18 cellular contexts compared by ENCODE assay signal in genomic region chr3:126952983-126953660, GRCh38. TPM values are rescaled to one million over a fixed set of nuclear protein-coding genes. Genes with fewer than 3 reads are reported as not detected.
A peak's percentile ranks its signal among the peaks of the same experiment; 100 is the strongest.
DNase-seq lines count a peak whose midpoint lies in the region; ATAC-seq and TF ChIP-seq lines count a peak whose summit lies in the region.
"Had no signal": no experiment of that assay in that cellular context is flagged by ENCODE, and none has a peak within 500 bp of the region (broad histone marks: within the 10 kb centered on the region; RNA-seq: fewer than 3 reads in every experiment).

No MANE protein-coding gene starts in this region.

- intact Hi-C loops in left lung (cut with DNase I) (no loop called here), upper lobe of right lung (cut with DNase I) (no loop called here)

- H3K4me1 ChIP-seq in left lung (no peaks in the 10 kb centered on the region), upper lobe of right lung (no peaks in the 10 kb centered on the region)
- H3K4me1 ChIP-seq: Peyer's patch had no signal

- no peak overlapping the region for H3K4me3 ChIP-seq in left lung
- no peak overlapping the region for H3K4me3 ChIP-seq in upper lobe of right lung
- H3K4me3 ChIP-seq: Peyer's patch, SK-N-MC had no signal

- DNase-seq in NCI-H2029 (lab: John Stamatoyannopoulos, UW) (peak; percentile 49), NCI-H2029 treated with DMSO at 0.1 percent for 48 hours (lab: John Stamatoyannopoulos, UW) (no peak), NCI-H345 treated with DMSO at 0.1 percent for 48 hours (lab: John Stamatoyannopoulos, UW; ENCODE audit: unreplicated experiment) (peak; percentile 4), left lung (peak; percentile 18 to 35), upper lobe of right lung (peak; percentile 37), T1000 (lab: John Stamatoyannopoulos, UW) (no peak), SKM-1 (lab: John Stamatoyannopoulos, UW; ENCODE audit: unreplicated experiment) (no peak), dedifferentiated amniotic fluid mesenchymal stem cell (ENCODE audit: extremely low spot score) (no peak)
- DNase-seq: 8988T; CD8-positive, alpha-beta memory T cell; DND-41; KBM-7; NCI-H1417 treated with DMSO at 0.1 percent for 48 hours; NCI-H2081 treated with DMSO at 0.1 percent for 48 hours; NCI-H524 treated with DMSO at 0.1 percent for 48 hours; Right ventricle myocardium superior had no signal

- ATAC-seq in left lung (no peak), upper lobe of right lung (no peak)

- TF ChIP-seq CTCF in left lung (IDR thresholded peaks at IDR 0.05) (no peak), upper lobe of right lung (IDR thresholded peaks at IDR 0.05) (no peak)

- no peaks in the 10 kb centered on the region for H3K9me3 ChIP-seq in left lung
- H3K9me3 ChIP-seq in upper lobe of right lung: no peaks in the 10 kb centered on the region
- H3K9me3 ChIP-seq: Peyer's patch had no signal

- H3K27ac ChIP-seq in left lung: no peak overlapping the region
- no peak overlapping the region for H3K27ac ChIP-seq in upper lobe of right lung
- H3K27ac ChIP-seq: Peyer's patch, SK-N-MC had no signal

- no peaks in the 10 kb centered on the region for H3K27me3 ChIP-seq in left lung
- no peaks in the 10 kb centered on the region for H3K27me3 ChIP-seq in upper lobe of right lung
- H3K27me3 ChIP-seq: Peyer's patch had no signal

- H3K36me3 ChIP-seq in left lung (no peaks in the 10 kb centered on the region), upper lobe of right lung (no peaks in the 10 kb centered on the region)
- H3K36me3 ChIP-seq: Peyer's patch had no signal

RNA-seq across cellular contexts. Expression of gene PLXNA1, which starts 29.8 kb away (rescaled TPM):
- total RNA-seq in left lung (10 to 100 TPM; 48.8 to 64.6 TPM), upper lobe of right lung (53.5 TPM)

Comparison
In these comparisons a context has a peak if more than half of its experiments do, and no peak if none do; other contexts are left out.
1. DNase-seq: peak in NCI-H2029 (single experiment), NCI-H345 treated with DMSO at 0.1 percent for 48 hours (single experiment), left lung (2 of 2) and upper lobe of right lung (single experiment); none in NCI-H2029 treated with DMSO at 0.1 percent for 48 hours (single experiment), T1000 (single experiment), SKM-1 (single experiment) and dedifferentiated amniotic fluid mesenchymal stem cell (single experiment).